In the genomic region with DNA sequence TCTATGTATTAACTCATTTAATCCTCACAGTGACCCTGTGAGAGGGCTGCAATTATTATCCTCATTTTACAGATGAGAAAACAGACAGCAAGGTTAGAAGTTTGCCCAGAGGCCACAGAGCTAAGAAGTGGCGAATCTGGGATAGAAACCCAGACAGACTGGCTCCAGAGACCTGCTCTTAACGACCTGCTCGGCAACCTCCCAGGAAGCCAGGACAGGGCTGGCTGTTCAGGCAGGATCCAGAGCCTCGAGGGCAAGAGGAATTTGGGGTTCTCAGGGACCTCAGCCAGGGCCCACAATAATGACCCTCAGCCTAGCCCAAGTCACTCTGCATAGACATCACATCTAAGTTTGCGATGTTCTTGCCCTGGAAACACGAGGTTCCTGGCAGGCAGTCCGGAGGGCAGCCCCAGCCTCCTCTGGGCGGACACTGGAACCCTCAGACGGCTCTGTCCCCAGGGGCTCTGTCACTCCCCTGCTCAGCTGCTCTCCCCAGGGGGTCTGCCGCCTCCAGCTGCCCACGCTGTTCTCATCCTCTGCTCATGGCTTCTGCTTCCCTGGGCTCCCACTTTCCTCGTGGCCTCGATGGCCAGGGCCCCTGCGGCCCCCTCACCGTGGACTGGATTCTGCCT, we compare ENCODE assay signal across 13 cellular contexts.
"Had no signal": no experiment of that assay in that cellular context is flagged by ENCODE, and none has a peak within 500 bp of the region (broad histone marks: within the 10 kb centered on the region; RNA-seq: fewer than 3 reads in every experiment).

No MANE protein-coding gene starts in this region.

- H3K9me3 ChIP-seq: ascending aorta, psoas muscle had no signal

- H3K36me3 Mint-ChIP-seq: naive B cell had no signal

- H3K27ac ChIP-seq: ascending aorta, psoas muscle had no signal

- H3K9me3 Mint-ChIP-seq: activated CD8-positive, alpha-beta T cell treated with anti-CD3 and anti-CD28 coated beads for 36 hours; activated T-helper 1 cell treated with anti-CD3 and anti-CD28 coated beads, Interleukin-12 subunit alpha, Interleukin-12 subunit beta, Interleukin-2, Interleukin-4 antibody, amounts not matched to agents 30 ng/mL and 10 ng/mL and 1 ng/mL, durations not matched to agents 14 hours and 24 hours and 36 hours; endodermal cell; naive B cell; T-helper 2 cell treated with Interferon-gamma antibody and Interleukin-4, amounts not matched to agents 5 μg/mL and 100 μg/mL, for 36 hours had no signal

- H3K27ac Mint-ChIP-seq: activated CD8-positive, alpha-beta T cell treated with anti-CD3 and anti-CD28 coated beads for 36 hours; activated T-helper 1 cell treated with anti-CD3 and anti-CD28 coated beads, Interleukin-12 subunit alpha, Interleukin-12 subunit beta, Interleukin-2, Interleukin-4 antibody, amounts not matched to agents 30 ng/mL and 10 ng/mL and 1 ng/mL, durations not matched to agents 14 hours and 24 hours and 36 hours; endodermal cell; naive B cell; T-helper 2 cell treated with Interferon-gamma antibody and Interleukin-4, amounts not matched to agents 5 μg/mL and 100 μg/mL, for 36 hours had no signal

- DNase-seq: activated CD4-positive, alpha-beta T cell treated with anti-CD3 and anti-CD28 coated beads for 4 hours; activated naive CD4-positive, alpha-beta T cell; left cardiac atrium; naive B cell; psoas muscle; stimulated activated CD4-positive, alpha-beta T cell treated with anti-CD3 and anti-CD28 coated beads, Interleukin-12 subunit alpha, Interleukin-12 subunit beta, amount 100 ng/mL, for 4 hours; stimulated activated naive CD4-positive, alpha-beta T cell had no signal

- H3K4me1 Mint-ChIP-seq: naive B cell had no signal

- H3K4me1 ChIP-seq: ascending aorta, psoas muscle had no signal

- H3K36me3 ChIP-seq: ascending aorta had no signal

- H3K27me3 ChIP-seq: ascending aorta had no signal

- H3K4me3 Mint-ChIP-seq: activated CD8-positive, alpha-beta T cell treated with anti-CD3 and anti-CD28 coated beads for 36 hours; activated T-helper 1 cell treated with anti-CD3 and anti-CD28 coated beads, Interleukin-12 subunit alpha, Interleukin-12 subunit beta, Interleukin-2, Interleukin-4 antibody, amounts not matched to agents 30 ng/mL and 10 ng/mL and 1 ng/mL, durations not matched to agents 14 hours and 24 hours and 36 hours; endodermal cell; T-helper 2 cell treated with Interferon-gamma antibody and Interleukin-4, amounts not matched to agents 5 μg/mL and 100 μg/mL, for 36 hours had no signal

- H3K4me3 ChIP-seq: ascending aorta, lung, psoas muscle had no signal

- ATAC-seq: left cardiac atrium, psoas muscle had no signal
